In genomic region chr1:201653883-201654282, GRCh38 we compare ENCODE assay signal across 19 cellular contexts.
"Had no signal": no experiment of that assay in that cellular context is flagged by ENCODE, and none has a peak within 500 bp of the region (broad histone marks: within the 10 kb centered on the region; RNA-seq: fewer than 3 reads in every experiment).

No MANE protein-coding gene starts in this region.

- H3K27ac ChIP-seq: adrenal gland, colonic mucosa, esophagus muscularis mucosa, gastrocnemius medialis, transverse colon, vagina had no signal

- H3K4me3 ChIP-seq: adrenal gland, colonic mucosa, esophagus muscularis mucosa, gastrocnemius medialis, heart right ventricle, lung, transverse colon, vagina had no signal

- DNase-seq: activated CD4-positive, alpha-beta T cell treated with anti-CD3 and anti-CD28 coated beads for 4 hours; activated CD8-positive, alpha-beta T cell treated with anti-CD3 and anti-CD28 coated beads for 36 hours; activated effector memory CD4-positive, alpha-beta T cell treated with Interleukin-2 at 50 U/mL for 16 hours; activated T-cell treated with anti-CD3 and anti-CD28 coated beads, Interleukin-2, amount 50 U/mL, for 4 hours; adrenal gland; colonic mucosa; gastrocnemius medialis; heart right ventricle; left cardiac atrium; naive B cell; stimulated activated CD4-positive, alpha-beta T cell treated with anti-CD3 and anti-CD28 coated beads, Interleukin-15, amount 100 ng/mL, for 24 hours; stimulated activated CD4-positive, alpha-beta T cell treated with anti-CD3 and anti-CD28 coated beads, Interleukin-4, amount 100 ng/mL, for 1 hour; stimulated activated naive CD4-positive, alpha-beta T cell; T-helper 17 cell; transverse colon had no signal

- H3K27ac Mint-ChIP-seq: activated CD8-positive, alpha-beta T cell treated with anti-CD3 and anti-CD28 coated beads for 36 hours; activated naive CD4-positive, alpha-beta T cell treated with anti-CD3 and anti-CD28 coated beads, Interleukin-2, amount 50 U/mL, for 24 hours; T-helper 17 cell had no signal

- H3K9me3 ChIP-seq: adrenal gland, colonic mucosa, esophagus muscularis mucosa, gastrocnemius medialis, heart right ventricle, transverse colon, vagina had no signal

- H3K36me3 ChIP-seq: adrenal gland, colonic mucosa, esophagus muscularis mucosa, gastrocnemius medialis, transverse colon, vagina had no signal

- ATAC-seq: activated CD8-positive, alpha-beta T cell treated with anti-CD3 and anti-CD28 coated beads for 36 hours; activated T-cell treated with anti-CD3 and anti-CD28 coated beads, Interleukin-2, amount 50 U/mL, for 4 hours; gastrocnemius medialis; heart right ventricle; left cardiac atrium; T-helper 17 cell had no signal

- H3K36me3 Mint-ChIP-seq: activated naive CD4-positive, alpha-beta T cell treated with anti-CD3 and anti-CD28 coated beads, Interleukin-2, amount 50 U/mL, for 24 hours; naive B cell had no signal

- H3K27me3 ChIP-seq: adrenal gland, esophagus muscularis mucosa, vagina had no signal

- H3K4me3 Mint-ChIP-seq: activated CD8-positive, alpha-beta T cell treated with anti-CD3 and anti-CD28 coated beads for 36 hours; activated naive CD4-positive, alpha-beta T cell treated with anti-CD3 and anti-CD28 coated beads, Interleukin-2, amount 50 U/mL, for 24 hours; activated T-cell treated with anti-CD3 and anti-CD28 coated beads, Interleukin-2, amount 50 U/mL, for 4 hours; T-helper 17 cell had no signal

- H3K9me3 Mint-ChIP-seq: activated CD8-positive, alpha-beta T cell treated with anti-CD3 and anti-CD28 coated beads for 36 hours; activated naive CD4-positive, alpha-beta T cell treated with anti-CD3 and anti-CD28 coated beads, Interleukin-2, amount 50 U/mL, for 24 hours; activated T-cell treated with anti-CD3 and anti-CD28 coated beads, Interleukin-2, amount 50 U/mL, for 4 hours; naive B cell had no signal
